2 cellular contexts compared by ENCODE assay signal in the genomic region with DNA sequence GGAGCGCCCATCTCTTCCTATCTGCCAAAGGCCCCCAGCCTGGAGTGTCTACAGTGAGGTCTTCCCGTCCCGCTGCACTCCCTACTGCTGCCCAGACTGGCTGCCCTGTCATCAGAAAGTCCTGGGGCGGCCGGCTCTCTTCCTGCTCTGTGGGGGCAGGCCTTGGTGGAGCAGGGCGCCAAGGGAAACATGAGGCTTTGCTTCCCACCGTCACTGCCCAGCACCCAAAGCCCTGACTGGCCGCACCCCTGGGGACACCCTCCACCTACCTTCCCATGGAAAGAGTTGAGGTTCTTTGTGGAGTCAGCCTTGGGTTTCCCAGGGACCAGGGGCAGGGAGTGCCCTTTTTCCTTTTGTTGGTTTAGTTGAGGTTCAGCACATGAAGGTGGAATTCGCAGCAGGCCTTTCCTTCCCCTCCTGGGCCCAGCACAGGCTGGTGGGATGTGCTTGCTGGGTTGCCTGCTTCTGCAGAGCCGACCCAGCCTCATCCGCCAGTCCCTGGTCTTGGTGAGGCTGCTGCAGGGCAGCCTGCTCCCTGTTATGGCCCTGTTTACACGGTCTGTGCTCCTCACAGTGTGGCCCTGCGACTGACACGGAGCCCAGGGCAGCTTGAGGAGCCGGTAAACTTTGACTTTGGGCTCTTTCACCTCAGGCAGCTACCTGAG.
TF ChIP-seq lines count a peak whose summit lies in the region.

No MANE protein-coding gene starts in this region.

TF ChIP-seq in liver, 16 proteins besides CTCF, POLR2A, EP300 and RAD21:
- TF ChIP-seq FOXA2 (IDR thresholded peaks at IDR 0.05): no peak
- TF ChIP-seq TAF1 (conservative IDR thresholded peaks at IDR 0.05): no peak
- TF ChIP-seq, protein P1, sequence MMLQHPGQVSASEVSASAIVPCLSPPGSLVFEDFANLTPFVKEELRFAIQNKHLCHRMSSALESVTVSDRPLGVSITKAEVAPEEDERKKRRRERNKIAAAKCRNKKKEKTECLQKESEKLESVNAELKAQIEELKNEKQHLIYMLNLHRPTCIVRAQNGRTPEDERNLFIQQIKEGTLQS (IDR thresholded peaks at IDR 0.05): no peak
- no peak for TF ChIP-seq GABPA (IDR thresholded peaks at IDR 0.05 in 1 of 2, conservative IDR thresholded peaks at IDR 0.05 in 1 of 2)
- TF ChIP-seq SP1 (IDR thresholded peaks at IDR 0.05): no peak
- TF ChIP-seq FOXA1 (IDR thresholded peaks at IDR 0.05): no peak
- TF ChIP-seq, protein P2, sequence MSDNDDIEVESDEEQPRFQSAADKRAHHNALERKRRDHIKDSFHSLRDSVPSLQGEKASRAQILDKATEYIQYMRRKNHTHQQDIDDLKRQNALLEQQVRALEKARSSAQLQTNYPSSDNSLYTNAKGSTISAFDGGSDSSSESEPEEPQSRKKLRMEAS (IDR thresholded peaks at IDR 0.05): no peak
- no peak for TF ChIP-seq RXRA (IDR thresholded peaks at IDR 0.05)
- no peak for TF ChIP-seq HNF4G (IDR thresholded peaks at IDR 0.05)
- TF ChIP-seq, protein P3, sequence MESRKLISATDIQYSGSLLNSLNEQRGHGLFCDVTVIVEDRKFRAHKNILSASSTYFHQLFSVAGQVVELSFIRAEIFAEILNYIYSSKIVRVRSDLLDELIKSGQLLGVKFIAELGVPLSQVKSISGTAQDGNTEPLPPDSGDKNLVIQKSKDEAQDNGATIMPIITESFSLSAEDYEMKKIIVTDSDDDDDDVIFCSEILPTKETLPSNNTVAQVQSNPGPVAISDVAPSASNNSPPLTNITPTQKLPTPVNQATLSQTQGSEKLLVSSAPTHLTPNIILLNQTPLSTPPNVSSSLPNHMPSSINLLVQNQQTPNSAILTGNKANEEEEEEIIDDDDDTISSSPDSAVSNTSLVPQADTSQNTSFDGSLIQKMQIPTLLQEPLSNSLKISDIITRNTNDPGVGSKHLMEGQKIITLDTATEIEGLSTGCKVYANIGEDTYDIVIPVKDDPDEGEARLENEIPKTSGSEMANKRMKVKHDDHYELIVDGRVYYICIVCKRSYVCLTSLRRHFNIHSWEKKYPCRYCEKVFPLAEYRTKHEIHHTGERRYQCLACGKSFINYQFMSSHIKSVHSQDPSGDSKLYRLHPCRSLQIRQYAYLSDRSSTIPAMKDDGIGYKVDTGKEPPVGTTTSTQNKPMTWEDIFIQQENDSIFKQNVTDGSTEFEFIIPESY (IDR thresholded peaks at IDR 0.05): no peak
- TF ChIP-seq YY1 (IDR thresholded peaks at IDR 0.05): no peak
- TF ChIP-seq, protein P4, sequence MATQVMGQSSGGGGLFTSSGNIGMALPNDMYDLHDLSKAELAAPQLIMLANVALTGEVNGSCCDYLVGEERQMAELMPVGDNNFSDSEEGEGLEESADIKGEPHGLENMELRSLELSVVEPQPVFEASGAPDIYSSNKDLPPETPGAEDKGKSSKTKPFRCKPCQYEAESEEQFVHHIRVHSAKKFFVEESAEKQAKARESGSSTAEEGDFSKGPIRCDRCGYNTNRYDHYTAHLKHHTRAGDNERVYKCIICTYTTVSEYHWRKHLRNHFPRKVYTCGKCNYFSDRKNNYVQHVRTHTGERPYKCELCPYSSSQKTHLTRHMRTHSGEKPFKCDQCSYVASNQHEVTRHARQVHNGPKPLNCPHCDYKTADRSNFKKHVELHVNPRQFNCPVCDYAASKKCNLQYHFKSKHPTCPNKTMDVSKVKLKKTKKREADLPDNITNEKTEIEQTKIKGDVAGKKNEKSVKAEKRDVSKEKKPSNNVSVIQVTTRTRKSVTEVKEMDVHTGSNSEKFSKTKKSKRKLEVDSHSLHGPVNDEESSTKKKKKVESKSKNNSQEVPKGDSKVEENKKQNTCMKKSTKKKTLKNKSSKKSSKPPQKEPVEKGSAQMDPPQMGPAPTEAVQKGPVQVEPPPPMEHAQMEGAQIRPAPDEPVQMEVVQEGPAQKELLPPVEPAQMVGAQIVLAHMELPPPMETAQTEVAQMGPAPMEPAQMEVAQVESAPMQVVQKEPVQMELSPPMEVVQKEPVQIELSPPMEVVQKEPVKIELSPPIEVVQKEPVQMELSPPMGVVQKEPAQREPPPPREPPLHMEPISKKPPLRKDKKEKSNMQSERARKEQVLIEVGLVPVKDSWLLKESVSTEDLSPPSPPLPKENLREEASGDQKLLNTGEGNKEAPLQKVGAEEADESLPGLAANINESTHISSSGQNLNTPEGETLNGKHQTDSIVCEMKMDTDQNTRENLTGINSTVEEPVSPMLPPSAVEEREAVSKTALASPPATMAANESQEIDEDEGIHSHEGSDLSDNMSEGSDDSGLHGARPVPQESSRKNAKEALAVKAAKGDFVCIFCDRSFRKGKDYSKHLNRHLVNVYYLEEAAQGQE (IDR thresholded peaks at IDR 0.05): no peak

TF ChIP-seq in H1, 55 proteins besides CTCF, POLR2A, EP300 and RAD21:
- no peak for TF ChIP-seq HDAC6 (IDR thresholded peaks at IDR 0.05; ENCODE audit: low read depth, low read length)
- TF ChIP-seq GTF2F1 (IDR thresholded peaks at IDR 0.05; ENCODE audit: borderline replicate concordance, low read depth, low read length): no peak
- TF ChIP-seq SIN3A (conservative IDR thresholded peaks at IDR 0.05 in 1 of 2, IDR thresholded peaks at IDR 0.05 in 1 of 2; ENCODE audit: low read depth in 1 of 2, low read length in 2 of 2): no peak
- no peak for TF ChIP-seq SP2 (IDR thresholded peaks at IDR 0.05; ENCODE audit: low read length)
- no peak for TF ChIP-seq FOSL1 (IDR thresholded peaks at IDR 0.05; ENCODE audit: insufficient read depth, low read depth, low read length)
- TF ChIP-seq BRCA1 (IDR thresholded peaks at IDR 0.05; ENCODE audit: low read depth, low read length): no peak
- TF ChIP-seq, protein P5, sequence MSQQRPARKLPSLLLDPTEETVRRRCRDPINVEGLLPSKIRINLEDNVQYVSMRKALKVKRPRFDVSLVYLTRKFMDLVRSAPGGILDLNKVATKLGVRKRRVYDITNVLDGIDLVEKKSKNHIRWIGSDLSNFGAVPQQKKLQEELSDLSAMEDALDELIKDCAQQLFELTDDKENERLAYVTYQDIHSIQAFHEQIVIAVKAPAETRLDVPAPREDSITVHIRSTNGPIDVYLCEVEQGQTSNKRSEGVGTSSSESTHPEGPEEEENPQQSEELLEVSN (IDR thresholded peaks at IDR 0.05): no peak
- no peak for TF ChIP-seq NANOG (IDR thresholded peaks at IDR 0.05; ENCODE audit: insufficient read depth, low read depth, low read length, poor library complexity, severe bottlenecking)
- TF ChIP-seq, protein P6, sequence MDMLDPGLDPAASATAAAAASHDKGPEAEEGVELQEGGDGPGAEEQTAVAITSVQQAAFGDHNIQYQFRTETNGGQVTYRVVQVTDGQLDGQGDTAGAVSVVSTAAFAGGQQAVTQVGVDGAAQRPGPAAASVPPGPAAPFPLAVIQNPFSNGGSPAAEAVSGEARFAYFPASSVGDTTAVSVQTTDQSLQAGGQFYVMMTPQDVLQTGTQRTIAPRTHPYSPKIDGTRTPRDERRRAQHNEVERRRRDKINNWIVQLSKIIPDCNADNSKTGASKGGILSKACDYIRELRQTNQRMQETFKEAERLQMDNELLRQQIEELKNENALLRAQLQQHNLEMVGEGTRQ (IDR thresholded peaks at IDR 0.05; ENCODE audit: low read length): no peak
- no peak for TF ChIP-seq TAF1 (IDR thresholded peaks at IDR 0.05; ENCODE audit: low read depth, low read length)
- TF ChIP-seq SRF (IDR thresholded peaks at IDR 0.05; ENCODE audit: low read depth, low read length): no peak
- TF ChIP-seq TCF12 (IDR thresholded peaks at IDR 0.05; ENCODE audit: low read depth, low read length): no peak
